Comparison of ENCODE assay signal across 17 cellular contexts in the genomic region with DNA sequence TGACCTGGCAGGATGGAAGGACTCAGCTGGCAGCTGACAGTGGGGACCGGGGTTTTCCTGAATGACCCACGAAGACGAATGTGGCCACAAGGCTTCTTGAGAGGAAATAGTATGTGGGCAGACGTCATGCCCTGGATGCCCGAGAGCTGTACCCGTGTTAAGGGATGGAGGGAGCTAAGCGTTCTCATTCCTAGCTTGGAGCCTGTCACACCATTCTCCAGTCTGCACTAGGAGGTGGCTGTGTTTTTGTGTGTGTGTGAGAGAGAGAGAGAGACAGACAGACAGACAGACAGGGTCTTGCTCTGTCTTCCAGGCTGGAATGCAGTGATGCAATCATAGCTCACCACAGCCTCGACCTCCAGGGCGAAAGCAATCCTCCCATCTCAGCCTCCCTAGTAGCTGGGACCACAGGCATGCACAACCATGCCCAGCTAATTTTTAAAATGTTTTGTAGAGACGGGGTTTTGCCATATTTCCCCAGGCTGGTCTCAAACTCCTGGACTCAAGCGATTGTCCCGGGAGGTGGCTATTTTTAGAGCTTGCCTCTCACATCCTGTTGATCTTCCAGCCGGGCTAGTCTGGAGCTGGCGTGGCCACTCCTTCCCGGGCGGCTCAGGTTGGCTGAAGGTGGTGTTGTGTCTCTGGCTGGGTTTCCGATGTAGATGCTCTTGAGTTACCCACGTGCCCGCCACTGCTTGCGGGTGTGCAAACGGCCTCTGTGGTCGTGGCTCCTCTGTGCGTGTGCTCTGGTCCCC. TPM values are rescaled to one million over a fixed set of nuclear protein-coding genes. Genes with fewer than 3 reads are reported as not detected.
DNase-seq lines count a peak whose midpoint lies in the region; ATAC-seq, FAIRE-seq and TF ChIP-seq lines count a peak whose summit lies in the region.
"Had no signal": no experiment of that assay in that cellular context is flagged by ENCODE, and none has a peak within 500 bp of the region (broad histone marks: within the 10 kb centered on the region; RNA-seq: fewer than 3 reads in every experiment).

No MANE protein-coding gene starts in this region.

- H3K4me3 ChIP-seq in astrocyte (ENCODE audit: insufficient read depth, low read depth, low read length) (no peak overlapping the region), testis (no peak overlapping the region), Caco-2 (ENCODE audit: low read depth, low read length) (no peak overlapping the region)
- H3K4me3 ChIP-seq: GM23338, left lung had no signal

- no peak for ATAC-seq in memory B cell (ENCODE audit: low read depth)
- ATAC-seq: GM23338, left lung had no signal

- no peak for FAIRE-seq in astrocyte (lab: Jason Lieb, UNC)

- H2AFZ ChIP-seq in astrocyte (ENCODE audit: low read depth, low read length): no peak overlapping the region
- H2AFZ ChIP-seq: GM23338 had no signal

- H3K27me3 ChIP-seq in astrocyte (ENCODE audit: insufficient read depth, low read length) (peaks cover 8% of the 10 kb centered on the region), testis (no peaks in the 10 kb centered on the region), Caco-2 (replicated peaks; ENCODE audit: control insufficient read depth, insufficient read depth, low read length) (no peaks in the 10 kb centered on the region)

- 82 to 83% methylated on average over 18 to 23 of the region's 23 CpGs for WGBS in testis, 2 donors

- CTCF ChIA-PET in Caco-2 (lab: Charles Lee): interaction anchor here (0.7 kb wide), 2 partner anchors 9 to 29 kb away, joined by 3 to 4 read pairs; no protein-coding TSS in a partner anchor

- H3K9me3 Mint-ChIP-seq in HFFc6: no peaks in the 10 kb centered on the region
- no peaks in the 10 kb centered on the region for H3K9me3 Mint-ChIP-seq in astrocyte (ENCODE audit: unreplicated experiment)
- H3K9me3 Mint-ChIP-seq in memory B cell: no peaks in the 10 kb centered on the region
- H3K9me3 Mint-ChIP-seq in Caco-2 (ENCODE audit: unreplicated experiment): no peaks in the 10 kb centered on the region
- H3K9me3 Mint-ChIP-seq: activated naive CD4-positive, alpha-beta T cell treated with anti-CD3 and anti-CD28 coated beads, Interleukin-2, amount 50 U/mL, for 72 hours; GM23338 had no signal

- H3K36me3 ChIP-seq in astrocyte (ENCODE audit: insufficient read depth, low read length) (no peaks in the 10 kb centered on the region), testis (ENCODE audit: low read depth, missing control alignments) (no peaks in the 10 kb centered on the region), Caco-2 (ENCODE audit: control insufficient read depth, insufficient read depth, low read length) (no peaks in the 10 kb centered on the region)
- H3K36me3 ChIP-seq: left lung had no signal

- peaks cover 36% of the 10 kb centered on the region for H3K4me1 Mint-ChIP-seq in HFFc6 (ENCODE audit: low read depth)
- peaks cover 13% of the 10 kb centered on the region for H3K4me1 Mint-ChIP-seq in astrocyte (ENCODE audit: low read depth, unreplicated experiment)
- H3K4me1 Mint-ChIP-seq in memory B cell: peaks cover 12% of the 10 kb centered on the region
- no peaks in the 10 kb centered on the region for H3K4me1 Mint-ChIP-seq in Caco-2 (ENCODE audit: low read depth, unreplicated experiment)

- peak overlapping the region; percentile 60 for H3K27ac Mint-ChIP-seq in HFFc6
- H3K27ac Mint-ChIP-seq in astrocyte (ENCODE audit: unreplicated experiment): peak overlapping the region; percentile 94
- H3K27ac Mint-ChIP-seq in memory B cell: no peak overlapping the region
- no peak overlapping the region for H3K27ac Mint-ChIP-seq in Caco-2 (ENCODE audit: unreplicated experiment)
- H3K27ac Mint-ChIP-seq: activated naive CD4-positive, alpha-beta T cell treated with anti-CD3 and anti-CD28 coated beads, Interleukin-2, amount 50 U/mL, for 72 hours; GM23338 had no signal

- peak overlapping the region; percentile 36 for H3K4me2 ChIP-seq in astrocyte (ENCODE audit: low read length)
- H3K4me2 ChIP-seq: GM23338 had no signal

- H3K27me3 Mint-ChIP-seq in HFFc6 (ENCODE audit: insufficient read depth) (peaks cover 3% of the 10 kb centered on the region; the same call in 1 of the 2 replicates), astrocyte (ENCODE audit: low read depth, unreplicated experiment) (peaks cover 19% of the 10 kb centered on the region), memory B cell (peaks cover 15% of the 10 kb centered on the region), Caco-2 (ENCODE audit: insufficient read depth, unreplicated experiment) (no peaks in the 10 kb centered on the region)

- H3K4me3 Mint-ChIP-seq in HFFc6 (peak overlapping the region; percentile 64), astrocyte (ENCODE audit: unreplicated experiment) (peak overlapping the region; percentile 70), memory B cell (peak overlapping the region; percentile 12), Caco-2 (ENCODE audit: unreplicated experiment) (no peak overlapping the region)
- H3K4me3 Mint-ChIP-seq: CD4-positive, alpha-beta memory T cell; GM23338 had no signal

- POLR2A ChIA-PET in Caco-2 (lab: Charles Lee): no interaction called here

- H3K9ac ChIP-seq in astrocyte (ENCODE audit: low read length): no peak overlapping the region

- H3K27ac ChIP-seq in astrocyte (ENCODE audit: low read depth, low read length): no peak overlapping the region
- H3K27ac ChIP-seq in testis: no peak overlapping the region
- H3K27ac ChIP-seq: left lung had no signal

- no peak for TF ChIP-seq POLR2A in testis (IDR thresholded peaks at IDR 0.05)

- TF ChIP-seq CTCF in HFFc6 (IDR thresholded peaks at IDR 0.05) (no peak), astrocyte (IDR thresholded peaks at IDR 0.05; ENCODE audit: insufficient read depth, low read depth, low read length) (no peak), testis (IDR thresholded peaks at IDR 0.05) (no peak), Caco-2 (IDR thresholded peaks at IDR 0.05; ENCODE audit: insufficient read depth in 1 of 2, low read depth in 1 of 2, low read length in 1 of 2, severe bottlenecking in 1 of 2, unreplicated experiment in 1 of 2) (no peak)

- DNase-seq in CD1c-positive myeloid dendritic cell (ENCODE audit: extremely low spot score): peak; percentile 37
- DNase-seq in HFFc6: peak; percentile 65
- peak; percentile 58 for DNase-seq in astrocyte (ENCODE audit: low read depth)
- no peak for DNase-seq in memory B cell (ENCODE audit: low spot score in 2 of 2)
- no peak for DNase-seq in activated T-cell treated with anti-CD3 and anti-CD28 coated beads, Interleukin-2, amount 50 U/mL, for 48 hours
- DNase-seq in testis: no peak
- DNase-seq in Caco-2: no peak
- no peak for DNase-seq in AG08395 (ENCODE audit: low spot score)
- DNase-seq: CD4-positive, alpha-beta memory T cell; glutamatergic neuron; left lung; NCI-H2081 treated with DMSO at 0.1 percent for 48 hours; occipital lobe; T-helper 2 cell had no signal

- BruUV-seq in Caco-2 (replicated peaks; lab: Mats Ljungman, UMichigan): no TSS peak

- intact Hi-C loops in testis (cut with DNase I; ENCODE audit: low total_unique reads): no loop called here
- intact Hi-C loops in Caco-2 (cut with micrococcal nuclease; ENCODE audit: unreplicated experiment): no loop called here

- H3K9me3 ChIP-seq in astrocyte (ENCODE audit: insufficient read depth, low read depth, low read length) (no peaks in the 10 kb centered on the region), testis (no peaks in the 10 kb centered on the region), Caco-2 (no peaks in the 10 kb centered on the region)
- H3K9me3 ChIP-seq: left lung had no signal

- H3K79me2 ChIP-seq in astrocyte (ENCODE audit: insufficient read depth, low read length): no peaks in the 10 kb centered on the region

- H4K20me1 ChIP-seq in astrocyte (ENCODE audit: insufficient read depth, low read length): peaks cover 5% of the 10 kb centered on the region

- peaks cover 33% of the 10 kb centered on the region for H3K4me1 ChIP-seq in astrocyte (ENCODE audit: insufficient read depth, low read length)
- H3K4me1 ChIP-seq in testis: peaks cover 10% of the 10 kb centered on the region
- H3K4me1 ChIP-seq in Caco-2: no peaks in the 10 kb centered on the region

- H3K36me3 Mint-ChIP-seq in HFFc6 (ENCODE audit: low read depth): no peaks in the 10 kb centered on the region
- H3K36me3 Mint-ChIP-seq in astrocyte (ENCODE audit: low read depth, unreplicated experiment): peaks cover 3% of the 10 kb centered on the region
- no peaks in the 10 kb centered on the region for H3K36me3 Mint-ChIP-seq in memory B cell
- no peaks in the 10 kb centered on the region for H3K36me3 Mint-ChIP-seq in Caco-2 (ENCODE audit: insufficient read depth, unreplicated experiment)
- H3K36me3 Mint-ChIP-seq: activated naive CD4-positive, alpha-beta T cell treated with anti-CD3 and anti-CD28 coated beads, Interleukin-2, amount 50 U/mL, for 72 hours; CD4-positive, alpha-beta memory T cell had no signal

RNA-seq across cellular contexts. Expression of gene AMZ1, which starts 2.1 kb away (rescaled TPM):
- 10 to 100 TPM in 2 of 6 experiments, 1 to 10 TPM in 4; 6.2 to 11.3 (median 7.8) TPM for total RNA-seq in HFFc6 (2021; fragmentation: NEBNext Ultra II Directional; extraction: Animal tissue kit (Norgen Biotek cat#: 25700))
- 3.4 and 5.7 TPM in 2 replicates for total RNA-seq in astrocyte
- 1 to 10 TPM; 1.1 to 2.7 TPM for total RNA-seq in testis
- polyA plus RNA-seq in testis (ENCODE audit: insufficient read depth, low read depth, low replicate concordance): 3.2 TPM
- total RNA-seq in Caco-2 (2022): 0.07 and 0.11 TPM in 2 replicates
- total RNA-seq: activated CD8-positive, alpha-beta memory T cell treated with anti-CD3 and anti-CD28 coated beads for 36 hours had no signal

RNA-seq across cellular contexts. Expression of gene TTYH3, which starts 58.3 kb away (rescaled TPM):
- total RNA-seq in HFFc6 (2021; fragmentation: NEBNext Ultra II Directional; extraction: Animal tissue kit (Norgen Biotek cat#: 25700)): 100 to 1,000 TPM; 117 to 147 (median 123) TPM
- total RNA-seq in astrocyte: 264 and 273 TPM in 2 replicates
- total RNA-seq in testis: 10 to 100 TPM; 59.5 to 69.9 TPM
- 35.6 TPM for polyA plus RNA-seq in testis (ENCODE audit: insufficient read depth, low read depth, low replicate concordance)
- total RNA-seq in Caco-2 (2022): 57.3 and 58.6 TPM in 2 replicates

Comparison
In these comparisons a context has a peak if more than half of its experiments do, and no peak if none do; other contexts are left out.
1. DNase-seq: peak in CD1c-positive myeloid dendritic cell (single experiment), HFFc6 (single experiment) and astrocyte (single experiment); none in memory B cell (0 of 2), activated T-cell treated with anti-CD3 and anti-CD28 coated beads, Interleukin-2, amount 50 U/mL, for 48 hours (0 of 2), testis (single experiment), Caco-2 (0 of 2) and AG08395 (single experiment).
2. H3K27ac Mint-ChIP-seq: peak in HFFc6 (single experiment) and astrocyte (single experiment); none in memory B cell (single experiment) and Caco-2 (single experiment).